Comparison of ENCODE assay signal across 15 cellular contexts in the genomic region with DNA sequence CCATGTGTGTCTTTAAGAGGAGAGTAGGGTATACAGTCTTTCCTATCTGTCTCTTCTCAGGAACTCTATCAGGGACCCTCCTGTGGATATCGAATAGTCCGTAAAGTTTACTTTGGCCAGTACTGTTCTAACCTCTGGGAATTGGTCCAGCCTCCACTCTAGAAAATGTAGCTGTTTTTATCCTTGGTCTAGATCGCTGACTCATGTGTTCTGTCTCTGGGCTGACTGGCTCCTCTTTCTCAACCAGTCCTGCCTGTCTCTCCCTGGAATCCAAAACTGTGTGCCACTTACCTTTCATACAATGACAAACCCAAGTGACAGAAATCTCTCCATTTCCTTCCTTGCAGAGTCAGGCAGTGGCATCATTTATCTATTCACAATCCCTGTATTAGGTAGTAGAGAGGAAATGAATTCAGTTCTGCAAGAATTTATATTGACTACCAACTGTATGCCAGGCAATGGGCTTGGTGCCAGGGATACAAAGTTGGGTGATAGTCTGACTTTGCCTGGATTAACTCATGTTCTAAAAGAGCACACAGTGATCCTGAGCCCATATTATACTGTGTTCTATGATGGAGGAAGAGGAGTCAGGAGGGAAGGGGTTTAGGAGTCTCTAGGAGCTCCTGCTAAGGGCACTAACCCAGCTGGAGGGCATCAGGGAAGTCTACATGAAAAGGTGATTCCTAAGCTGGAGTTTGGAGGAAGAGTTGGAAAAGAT.
A peak's percentile ranks its signal among the peaks of the same experiment; 100 is the strongest.
DNase-seq lines count a peak whose midpoint lies in the region; ATAC-seq, FAIRE-seq and TF ChIP-seq lines count a peak whose summit lies in the region.
"Had no signal": no experiment of that assay in that cellular context is flagged by ENCODE, and none has a peak within 500 bp of the region (broad histone marks: within the 10 kb centered on the region; RNA-seq: fewer than 3 reads in every experiment).

No MANE protein-coding gene starts in this region.

- TF ChIP-seq EP300 in A549 (IDR thresholded peaks at IDR 0.05): no peak

- H3K4me3 ChIP-seq in A549 (no peak overlapping the region), cardiac fibroblast (replicated peaks in 1 of 2; ENCODE audit: low read depth in 2 of 2, low read length in 2 of 2) (no peak overlapping the region), right atrium auricular region (no peak overlapping the region)

- H3K4me1 ChIP-seq in A549: no peaks in the 10 kb centered on the region
- peaks cover 0 to 16% of the 10 kb centered on the region in 2 donors for H3K4me1 ChIP-seq in right atrium auricular region

- TF ChIP-seq CTCF in A549 (IDR thresholded peaks at IDR 0.05) (no peak), cardiac fibroblast (IDR thresholded peaks at IDR 0.05; ENCODE audit: low read depth, low read length) (no peak), right atrium auricular region (IDR thresholded peaks at IDR 0.05) (no peak)

- H3K9me3 ChIP-seq in A549 (no peaks in the 10 kb centered on the region), right atrium auricular region (no peaks in the 10 kb centered on the region)

- intact Hi-C loops in sciatic nerve (cut with DNase I): no loop called here

- no peaks in the 10 kb centered on the region for H3K36me3 ChIP-seq in right atrium auricular region

- H3K4me2 ChIP-seq in A549: no peak overlapping the region

- TF ChIP-seq RAD21 in A549 (conservative IDR thresholded peaks at IDR 0.05 in 1 of 2, IDR thresholded peaks at IDR 0.05 in 1 of 2): no peak

- ATAC-seq in A549: no peak
- peak; percentile 53 for ATAC-seq in sciatic nerve
- ATAC-seq in GM19035 (IDR thresholded peaks at IDR 0.05; ENCODE audit: unreplicated experiment): no peak

- no peak for DNase-seq in A549 (ENCODE audit: low read depth in 1 of 2, low spot score in 1 of 2)
- DNase-seq in cardiac fibroblast (ENCODE audit: low read depth in 2 of 2): peak; percentile 39 to 50
- DNase-seq in right atrium auricular region (ENCODE audit: low spot score): no peak
- DNase-seq in sciatic nerve (ENCODE audit: low spot score): no peak
- DNase-seq in DMS53 treated with DMSO at 0.1 percent for 48 hours (lab: John Stamatoyannopoulos, UW; ENCODE audit: unreplicated experiment): no peak
- DNase-seq in medulla oblongata (ENCODE audit: extremely low spot score): no peak
- no peak for DNase-seq in NCI-H526 (lab: John Stamatoyannopoulos, UW)
- DNase-seq: foreskin fibroblast; NCI-H1694 treated with DMSO at 0.1 percent for 48 hours; NCI-H524 treated with DMSO at 0.1 percent for 48 hours; RPMI8226; stimulated activated CD4-positive, alpha-beta T cell treated with anti-CD3 and anti-CD28 coated beads, Interleukin-15, amount 100 ng/mL, for 24 hours had no signal

- WGBS in A549 (ENCODE audit: missing lambda C conversion rate): 55% methylated on average over 3 of the region's 3 CpGs

- POLR2A ChIA-PET in A549 (lab: Yijun Ruan, JAX): no interaction called here

- FAIRE-seq in A549 (lab: Jason Lieb, UNC): no peak
- FAIRE-seq: colon, GM12892 had no signal

- H3K27ac ChIP-seq in A549 (no peak overlapping the region), right atrium auricular region (peak overlapping the region; percentile 47 to 61)

- no peak for TF ChIP-seq POLR2A in A549 (IDR thresholded peaks at IDR 0.05; ENCODE audit: low read length)

- no peaks in the 10 kb centered on the region for H3K27me3 ChIP-seq in right atrium auricular region

- CTCF ChIA-PET in A549 (lab: Yijun Ruan, JAX): interaction anchor here (0.8 kb wide), 1 partner anchor 79 kb away, joined by 3 read pairs; no protein-coding TSS in a partner anchor

TF ChIP-seq in A549, 52 proteins besides CTCF, POLR2A, EP300 and RAD21:
- TF ChIP-seq MAFK (IDR thresholded peaks at IDR 0.05; ENCODE audit: partially characterized antibody) (peak; percentile 53), ESRRA (IDR thresholded peaks at IDR 0.05; ENCODE audit: borderline replicate concordance, low read length) (no peak)
TF ChIP-seq in A549: peak in this region for 1.

Comparison
In these comparisons a context has a peak if more than half of its experiments do, and no peak if none do; other contexts are left out.
1. DNase-seq: peak in cardiac fibroblast (2 of 2); none in A549 (0 of 2), right atrium auricular region (single experiment), sciatic nerve (single experiment), DMS53 treated with DMSO at 0.1 percent for 48 hours (single experiment), medulla oblongata (single experiment) and NCI-H526 (0 of 2).
2. H3K27ac ChIP-seq: peak in right atrium auricular region (2 of 2); none in A549 (0 of 2).